ENCODE assay signal across 9 cellular contexts in genomic region chr15:101188517-101189340, GRCh38.
A peak's percentile ranks its signal among the peaks of the same experiment; 100 is the strongest.
DNase-seq lines count a peak whose midpoint lies in the region; ATAC-seq, FAIRE-seq and TF ChIP-seq lines count a peak whose summit lies in the region.
"Had no signal": no experiment of that assay in that cellular context is flagged by ENCODE, and none has a peak within 500 bp of the region (broad histone marks: within the 10 kb centered on the region; RNA-seq: fewer than 3 reads in every experiment).

No MANE protein-coding gene starts in this region.

- TF ChIP-seq RAD21 in IMR-90 (IDR thresholded peaks at IDR 0.05; ENCODE audit: low read length), result no peak; the same call in 1 of the 2 replicates

- H3K4ac ChIP-seq in IMR-90 (ENCODE audit: low read depth, low read length), result peak overlapping the region; percentile 100

- peaks cover 37% of the 10 kb centered on the region for H3K4me1 ChIP-seq in IMR-90 (ENCODE audit: control insufficient read depth, insufficient read depth, low read length)
- peaks cover 0 to 7% (median 7%) of the 10 kb centered on the region in 3 donors for H3K4me1 ChIP-seq in pancreas
- H3K4me1 ChIP-seq in PC-9 (replicated peaks; ENCODE audit: insufficient read depth), result no peaks in the 10 kb centered on the region

- H3F3A ChIP-seq in PC-9 (ENCODE audit: insufficient read depth, low read depth), result no peaks in the 10 kb centered on the region; the same call in 1 of the 2 replicates

- H2BK15ac ChIP-seq in IMR-90 (ENCODE audit: low read depth, low read length), result peak overlapping the region; percentile 96; the same call in 2 of the 3 replicates

- BruUV-seq in IMR-90 (replicated peaks; lab: Mats Ljungman, UMichigan), result no TSS peak
- no TSS peak for BruUV-seq in PC-9 (replicated peaks; lab: Mats Ljungman, UMichigan)

- POLR2A ChIA-PET in IMR-90 (lab: Charles Lee; ENCODE audit: unreplicated experiment), result no interaction called here
- POLR2A ChIA-PET in PC-9 (lab: Charles Lee; ENCODE audit: unreplicated experiment), result no interaction called here

- no peak for FAIRE-seq in pancreas (lab: Jason Lieb, UNC)

- peak overlapping the region; percentile 99 for H3K56ac ChIP-seq in IMR-90 (ENCODE audit: extremely low read depth, insufficient read depth, low read length)

- H3K14ac ChIP-seq in IMR-90 (replicated peaks; ENCODE audit: low read depth, low read length), result peak overlapping the region; percentile 98

- H4K8ac ChIP-seq in IMR-90 (ENCODE audit: low read depth in 2 of 2, low read length in 2 of 2), result peak overlapping the region; percentile 91 to 97

- DNase-seq in activated T-cell treated with anti-CD3 and anti-CD28 coated beads, Interleukin-2, amount 50 U/mL, for 24 hours, result no peak
- no peak for DNase-seq in activated T-cell treated with anti-CD3 and anti-CD28 coated beads, Interleukin-2, amount 50 U/mL, for 1 hour
- DNase-seq in IMR-90, result peak; percentile 91
- DNase-seq in epithelial cell of esophagus (ENCODE audit: low read depth), result peak; percentile 63
- DNase-seq in pancreas, result no peak
- DNase-seq in NCI-H1694 treated with DMSO at 0.1 percent for 48 hours (lab: John Stamatoyannopoulos, UW), result no peak
- DNase-seq in PC-9, result no peak

- H3K4me3 Mint-ChIP-seq in activated T-cell treated with anti-CD3 and anti-CD28 coated beads, Interleukin-2, amount 50 U/mL, for 24 hours, result peak overlapping the region; percentile 61

- peak overlapping the region; percentile 99 for H2BK120ac ChIP-seq in IMR-90 (ENCODE audit: low read depth, low read length)

- H3K9me2 ChIP-seq in PC-9 (ENCODE audit: insufficient read depth), result no peaks in the 10 kb centered on the region

- peak overlapping the region; percentile 98 for H2BK20ac ChIP-seq in IMR-90 (ENCODE audit: low read depth, low read length)

- TF ChIP-seq CTCF in IMR-90 (conservative IDR thresholded peaks at IDR 0.05; ENCODE audit: low read depth, low read length), result no peak
- no peak for TF ChIP-seq CTCF in epithelial cell of esophagus (IDR thresholded peaks at IDR 0.05; ENCODE audit: insufficient read depth, low read depth, low read length, missing control alignments)
- no peak for TF ChIP-seq CTCF in pancreas (IDR thresholded peaks at IDR 0.05)
- TF ChIP-seq CTCF in PC-9 (conservative IDR thresholded peaks at IDR 0.05), result no peak

- H4K5ac ChIP-seq in IMR-90 (ENCODE audit: low read depth, low read length), result peak overlapping the region; percentile 88

- peak overlapping the region; percentile 98 for H4K91ac ChIP-seq in IMR-90 (ENCODE audit: insufficient read depth, low read depth, low read length)

- H4K20me1 ChIP-seq in IMR-90 (ENCODE audit: insufficient read depth, low read length) (peaks cover 14% of the 10 kb centered on the region), PC-9 (ENCODE audit: insufficient read depth) (peaks cover 10% of the 10 kb centered on the region; the same call in 1 of the 2 replicates)

- H2AK5ac ChIP-seq in IMR-90 (ENCODE audit: low read depth, low read length), result peak overlapping the region; percentile 99

- in situ Hi-C loops in IMR-90 (cut with MboI; ENCODE audit: low sequenced_read_pairs), result no loop called here

- peaks cover 90% of the 10 kb centered on the region for H3K4me1 Mint-ChIP-seq in activated T-cell treated with anti-CD3 and anti-CD28 coated beads, Interleukin-2, amount 50 U/mL, for 24 hours (ENCODE audit: low read depth)

- H3K4me2 ChIP-seq in IMR-90 (ENCODE audit: low read depth, low read length) (peak overlapping the region; percentile 80), PC-9 (no peak overlapping the region)

- H3K9me3 ChIP-seq in IMR-90 (ENCODE audit: control insufficient read depth, insufficient read depth, low read length) (no peaks in the 10 kb centered on the region), pancreas (no peaks in the 10 kb centered on the region), PC-9 (ENCODE audit: insufficient read depth, low read depth) (no peaks in the 10 kb centered on the region)

- H3K9ac ChIP-seq in IMR-90 (ENCODE audit: low read depth, low read length), result peak overlapping the region; percentile 98

- H3K9me1 ChIP-seq in IMR-90 (ENCODE audit: insufficient read depth, low read length), result peaks cover 23% of the 10 kb centered on the region

- peak overlapping the region; percentile 38 for H3K4me3 ChIP-seq in IMR-90 (ENCODE audit: insufficient read depth, low read depth, low read length)
- peak overlapping the region; percentile 43 for H3K4me3 ChIP-seq in epithelial cell of esophagus (ENCODE audit: low read length)
- peak overlapping the region in 1 of 4 donors; percentile 17 for H3K4me3 ChIP-seq in pancreas
- H3K4me3 ChIP-seq in PC-9, result no peak overlapping the region

- H2BK5ac ChIP-seq in IMR-90 (ENCODE audit: low read depth, low read length, poor library complexity, severe bottlenecking), result peak overlapping the region; percentile 99

- CTCF ChIA-PET in IMR-90 (lab: Yijun Ruan, JAX), result interaction anchor here (0.6 to 1.2 kb wide), 5 partner anchors 12 to 57 kb away, joined by 3 to 5 read pairs (median 4); no protein-coding TSS in a partner anchor
- CTCF ChIA-PET in PC-9 (lab: Charles Lee), result no interaction called here

- H3K27ac Mint-ChIP-seq in activated T-cell treated with anti-CD3 and anti-CD28 coated beads, Interleukin-2, amount 50 U/mL, for 24 hours, result peak overlapping the region; percentile 96

- no peaks in the 10 kb centered on the region for H3K9me3 Mint-ChIP-seq in activated T-cell treated with anti-CD3 and anti-CD28 coated beads, Interleukin-2, amount 50 U/mL, for 24 hours

- H3K23ac ChIP-seq in IMR-90 (ENCODE audit: low read depth, low read length), result peak overlapping the region; percentile 98

- H3K36me3 ChIP-seq in IMR-90 (ENCODE audit: control insufficient read depth, insufficient read depth, low read length), result peaks cover 5% of the 10 kb centered on the region
- H3K36me3 ChIP-seq in pancreas, result no peaks in the 10 kb centered on the region
- H3K36me3 ChIP-seq in PC-9 (ENCODE audit: low read depth), result no peaks in the 10 kb centered on the region

- peak overlapping the region; percentile 88 for H2AK9ac ChIP-seq in IMR-90 (replicated peaks; ENCODE audit: low read depth, low read length, poor library complexity)

- intact Hi-C loops in IMR-90 (cut with micrococcal nuclease), result loop anchor here (2.0 to 5.0 kb wide), 3 partner anchors 62 to 171 kb away; no protein-coding TSS in a partner anchor
- intact Hi-C loops in pancreas (cut with DNase I), result no loop called here
- intact Hi-C loops in PC-9 (cut with micrococcal nuclease; ENCODE audit: unreplicated experiment), result no loop called here

- H3K27ac ChIP-seq in IMR-90 (ENCODE audit: insufficient read depth, low read length), result peak overlapping the region; percentile 100
- H3K27ac ChIP-seq in pancreas, result peak overlapping the region in 3 of 4 donors; percentile 44 to 70 (median 63)
- H3K27ac ChIP-seq in PC-9, result no peak overlapping the region
- H3K27ac ChIP-seq: C4-2B had no signal

- H3K18ac ChIP-seq in IMR-90 (ENCODE audit: low read depth, low read length), result peak overlapping the region; percentile 97

- ATAC-seq in IMR-90 (ENCODE audit: low read depth), result peak; percentile 47
- peak; percentile 28 to 62 (median 38) for ATAC-seq in pancreas
- ATAC-seq in GM19328 (IDR thresholded peaks at IDR 0.05; ENCODE audit: unreplicated experiment), result no peak

- TF ChIP-seq POLR2A in IMR-90 (IDR thresholded peaks at IDR 0.05; ENCODE audit: low read depth, low read length), result peak; percentile 72; the same call in 1 of the 2 replicates

- peaks cover 75% of the 10 kb centered on the region for H3K36me3 Mint-ChIP-seq in activated T-cell treated with anti-CD3 and anti-CD28 coated beads, Interleukin-2, amount 50 U/mL, for 24 hours (ENCODE audit: low read depth)

- H2AFZ ChIP-seq in IMR-90 (replicated peaks; ENCODE audit: low read length, poor library complexity) (peak overlapping the region; percentile 82), PC-9 (no peak overlapping the region)

- 0 out of 2 replicates have a peak, but pooled peaks cover 12% of the 10 kb centered on the region for H3K79me2 ChIP-seq in PC-9 (ENCODE audit: low read depth)

- dilution Hi-C loops in IMR-90 (cut with HindIII; ENCODE audit: low sequenced_read_pairs, unreplicated experiment), result no loop called here

- H3K27me3 Mint-ChIP-seq in activated T-cell treated with anti-CD3 and anti-CD28 coated beads, Interleukin-2, amount 50 U/mL, for 24 hours, result no peaks in the 10 kb centered on the region

- WGBS in IMR-90 (ENCODE audit: extremely low coverage in 2 of 2, insufficient read length in 1 of 2), 2 experiments, result 0% methylated on average over 5 of the region's 28 CpGs; no CpG with 5 or more reads in 1 of the 2 experiments
- 59 to 67% methylated on average over 28 of the region's 28 CpGs for WGBS in pancreas, 2 donors

- peaks cover 0 to 78% of the 10 kb centered on the region in 2 experiments; a peak in 2 of 4 replicates for H3K79me1 ChIP-seq in IMR-90 (ENCODE audit: low read depth in 1 of 2, low read length in 2 of 2)

- no peaks in the 10 kb centered on the region for H3K27me3 ChIP-seq in IMR-90 (ENCODE audit: control insufficient read depth, insufficient read depth, low read length)
- H3K27me3 ChIP-seq in pancreas, result no peaks in the 10 kb centered on the region
- H3K27me3 ChIP-seq in PC-9 (ENCODE audit: insufficient read depth, low read depth), result no peaks in the 10 kb centered on the region

TF ChIP-seq in IMR-90, 13 proteins besides CTCF, POLR2A, EP300 and RAD21 (continues in another document):
- TF ChIP-seq CHD1 (IDR thresholded peaks at IDR 0.05; ENCODE audit: low read depth, low read length), result peak; percentile 41; the same call in 1 of the 2 replicates
- 0 out of 2 replicates have a peak, but pooled peaks have one; percentile 35 for TF ChIP-seq MAFK (IDR thresholded peaks at IDR 0.05; ENCODE audit: low read depth, low read length)
- 0 out of 2 replicates have a peak, but pooled peaks have one; percentile 6 for TF ChIP-seq MAZ (IDR thresholded peaks at IDR 0.05; ENCODE audit: borderline replicate concordance, low read depth, low read length)
- peak; percentile 63 for TF ChIP-seq BHLHE40 (IDR thresholded peaks at IDR 0.05; ENCODE audit: low read depth, low read length)
- no peak for TF ChIP-seq SMC3 (IDR thresholded peaks at IDR 0.05; ENCODE audit: low read depth, low read length)
- TF ChIP-seq CEBPB (IDR thresholded peaks at IDR 0.05; ENCODE audit: low read depth, low read length), result peak; percentile 86
- TF ChIP-seq FOS (IDR thresholded peaks at IDR 0.05; ENCODE audit: low read depth, low read length), result no peak
- TF ChIP-seq RFX5 (IDR thresholded peaks at IDR 0.05; ENCODE audit: low read depth, low read length), result no peak
- TF ChIP-seq NFE2L2 (IDR thresholded peaks at IDR 0.05; ENCODE audit: low read depth, low read length), result no peak
- no peak for TF ChIP-seq RCOR1 (IDR thresholded peaks at IDR 0.05; ENCODE audit: insufficient replicate concordance, low read length)
- no peak for TF ChIP-seq MXI1 (IDR thresholded peaks at IDR 0.05; ENCODE audit: borderline replicate concordance, low read depth, low read length)

Comparison
In these comparisons a context has a peak if more than half of its experiments do, and no peak if none do; other contexts are left out.
1. DNase-seq: peak in IMR-90 (single experiment) and epithelial cell of esophagus (single experiment); none in activated T-cell treated with anti-CD3 and anti-CD28 coated beads, Interleukin-2, amount 50 U/mL, for 24 hours (single experiment), activated T-cell treated with anti-CD3 and anti-CD28 coated beads, Interleukin-2, amount 50 U/mL, for 1 hour (single experiment), pancreas (0 of 6), NCI-H1694 treated with DMSO at 0.1 percent for 48 hours (single experiment) and PC-9 (0 of 2).